1 cellular context compared by ENCODE assay signal in genomic region chr20:18005170-18005989, GRCh38.
TF ChIP-seq lines count a peak whose summit lies in the region.

No MANE protein-coding gene starts in this region.

TF ChIP-seq in IMR-90, 13 proteins besides CTCF, POLR2A, EP300 and RAD21 (continued from another document):
- TF ChIP-seq, protein P1, sequence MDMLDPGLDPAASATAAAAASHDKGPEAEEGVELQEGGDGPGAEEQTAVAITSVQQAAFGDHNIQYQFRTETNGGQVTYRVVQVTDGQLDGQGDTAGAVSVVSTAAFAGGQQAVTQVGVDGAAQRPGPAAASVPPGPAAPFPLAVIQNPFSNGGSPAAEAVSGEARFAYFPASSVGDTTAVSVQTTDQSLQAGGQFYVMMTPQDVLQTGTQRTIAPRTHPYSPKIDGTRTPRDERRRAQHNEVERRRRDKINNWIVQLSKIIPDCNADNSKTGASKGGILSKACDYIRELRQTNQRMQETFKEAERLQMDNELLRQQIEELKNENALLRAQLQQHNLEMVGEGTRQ (IDR thresholded peaks at IDR 0.05; ENCODE audit: low read depth, low read length): no peak
- TF ChIP-seq RFX5 (IDR thresholded peaks at IDR 0.05; ENCODE audit: low read depth, low read length): no peak
